Comparison of ENCODE assay signal across 20 cellular contexts in genomic region chr6:4953440-4953839, GRCh38.
A peak's percentile ranks its signal among the peaks of the same experiment; 100 is the strongest.
DNase-seq lines count a peak whose midpoint lies in the region; TF ChIP-seq lines count a peak whose summit lies in the region.
"Had no signal": no experiment of that assay in that cellular context is flagged by ENCODE, and none has a peak within 500 bp of the region (broad histone marks: within the 10 kb centered on the region; RNA-seq: fewer than 3 reads in every experiment).

No MANE protein-coding gene starts in this region.

- H3K9me3 Mint-ChIP-seq in nephron progenitor cell: no peaks in the 10 kb centered on the region
- H3K9me3 Mint-ChIP-seq: CD4-positive, CD25-positive, alpha-beta regulatory T cell; CD8-positive, alpha-beta T cell had no signal

- H3K27me3 Mint-ChIP-seq in nephron progenitor cell (ENCODE audit: low read depth, poor library complexity): no peaks in the 10 kb centered on the region
- H3K27me3 Mint-ChIP-seq: B cell; CD4-positive, CD25-positive, alpha-beta regulatory T cell had no signal

- no peak overlapping the region for H3K4me3 Mint-ChIP-seq in nephron progenitor cell
- H3K4me3 Mint-ChIP-seq: B cell; CD4-positive, CD25-positive, alpha-beta regulatory T cell; CD8-positive, alpha-beta T cell had no signal

- H3K36me3 Mint-ChIP-seq in nephron progenitor cell (ENCODE audit: low read depth): peaks cover 73% of the 10 kb centered on the region

- H3K27ac Mint-ChIP-seq in nephron progenitor cell: peak overlapping the region; percentile 57
- H3K27ac Mint-ChIP-seq: B cell; CD4-positive, CD25-positive, alpha-beta regulatory T cell; CD8-positive, alpha-beta T cell had no signal

- TF ChIP-seq CTCF in coronary artery (IDR thresholded peaks at IDR 0.05) (no peak), nephron progenitor cell (IDR thresholded peaks at IDR 0.05) (no peak)

- H3K4me1 Mint-ChIP-seq in nephron progenitor cell: peaks cover 18% of the 10 kb centered on the region
- H3K4me1 Mint-ChIP-seq: B cell; CD4-positive, CD25-positive, alpha-beta regulatory T cell had no signal

- H3K27ac ChIP-seq in coronary artery: no peak overlapping the region
- H3K27ac ChIP-seq: 22Rv1, BLaER1, C4-2B, GM23248 had no signal

- peak; percentile 33 for DNase-seq in activated CD8-positive, alpha-beta memory T cell treated with anti-CD3 and anti-CD28 coated beads for 24 hours
- no peak for DNase-seq in activated CD8-positive, alpha-beta memory T cell treated with anti-CD3 and anti-CD28 coated beads, Interleukin-2, amount 50 U/mL, for 4 hours
- DNase-seq in coronary artery (ENCODE audit: low spot score) (peak; percentile 19), nephron progenitor cell (no peak), NOMO-1 treated with DMSO at 0.1 percent for 48 hours (lab: John Stamatoyannopoulos, UW; ENCODE audit: unreplicated experiment) (no peak), GM03348 (ENCODE audit: low spot score) (no peak), LoVo (ENCODE audit: low spot score) (no peak)
- DNase-seq: Caco-2; CD4-positive, CD25-positive, alpha-beta regulatory T cell; DMS153; DND-41; GM23248; H7; HCEC 1CT had no signal

- H3K4me3 ChIP-seq in coronary artery: no peak overlapping the region
- H3K4me3 ChIP-seq: BLaER1, GM12878, GM23248 had no signal

Comparison
In these comparisons a context has a peak if more than half of its experiments do, and no peak if none do; other contexts are left out.
1. DNase-seq: peak in activated CD8-positive, alpha-beta memory T cell treated with anti-CD3 and anti-CD28 coated beads for 24 hours (single experiment) and coronary artery (single experiment); none in activated CD8-positive, alpha-beta memory T cell treated with anti-CD3 and anti-CD28 coated beads, Interleukin-2, amount 50 U/mL, for 4 hours (single experiment), nephron progenitor cell (single experiment), NOMO-1 treated with DMSO at 0.1 percent for 48 hours (single experiment), GM03348 (single experiment) and LoVo (single experiment).